In genomic region chr5:96601200-96601599, GRCh38 we compare ENCODE assay signal across 12 cellular contexts.
"Had no signal": no experiment of that assay in that cellular context is flagged by ENCODE, and none has a peak within 500 bp of the region (broad histone marks: within the 10 kb centered on the region; RNA-seq: fewer than 3 reads in every experiment).

No MANE protein-coding gene starts in this region.

- H3K27me3 ChIP-seq: ascending aorta, breast epithelium had no signal

- H3K27ac Mint-ChIP-seq: activated CD8-positive, alpha-beta T cell treated with anti-CD3 and anti-CD28 coated beads, Interleukin-2, amount 10 ng/mL, durations not matched to agents 7 days and 5 days; activated naive CD4-positive, alpha-beta T cell treated with anti-CD3 and anti-CD28 coated beads, Interleukin-2, amount 50 U/mL, for 24 hours; activated T-helper 1 cell treated with anti-CD3 and anti-CD28 coated beads, Interleukin-12 subunit alpha, Interleukin-12 subunit beta, Interleukin-2, Interleukin-4 antibody, amounts not matched to agents 30 ng/mL and 10 ng/mL and 1 ng/mL, durations not matched to agents 14 hours and 24 hours and 36 hours; endodermal cell; nephron progenitor cell; type B pancreatic cell had no signal

- H3K4me3 Mint-ChIP-seq: activated CD8-positive, alpha-beta T cell treated with anti-CD3 and anti-CD28 coated beads, Interleukin-2, amount 10 ng/mL, durations not matched to agents 7 days and 5 days; activated naive CD4-positive, alpha-beta T cell treated with anti-CD3 and anti-CD28 coated beads, Interleukin-2, amount 50 U/mL, for 24 hours; activated T-helper 1 cell treated with anti-CD3 and anti-CD28 coated beads, Interleukin-12 subunit alpha, Interleukin-12 subunit beta, Interleukin-2, Interleukin-4 antibody, amounts not matched to agents 30 ng/mL and 10 ng/mL and 1 ng/mL, durations not matched to agents 14 hours and 24 hours and 36 hours; central memory CD8-positive, alpha-beta T cell; endodermal cell; nephron progenitor cell; type B pancreatic cell had no signal

- DNase-seq: left ventricle myocardium superior had no signal

- H3K4me3 ChIP-seq: breast epithelium, thoracic aorta had no signal

- H3K36me3 ChIP-seq: ascending aorta, breast epithelium, thoracic aorta had no signal

- H3K36me3 Mint-ChIP-seq: activated naive CD4-positive, alpha-beta T cell treated with anti-CD3 and anti-CD28 coated beads, Interleukin-2, amount 50 U/mL, for 24 hours; type B pancreatic cell had no signal

- H3K4me1 ChIP-seq: ascending aorta, breast epithelium had no signal

- H3K9ac ChIP-seq: SK-N-SH had no signal

- H3K9me3 ChIP-seq: ascending aorta, breast epithelium, SK-N-SH, thoracic aorta had no signal

- H3K4me1 Mint-ChIP-seq: central memory CD8-positive, alpha-beta T cell; endodermal cell had no signal

- H3K9me3 Mint-ChIP-seq: activated naive CD4-positive, alpha-beta T cell treated with anti-CD3 and anti-CD28 coated beads, Interleukin-2, amount 50 U/mL, for 24 hours; activated T-helper 1 cell treated with anti-CD3 and anti-CD28 coated beads, Interleukin-12 subunit alpha, Interleukin-12 subunit beta, Interleukin-2, Interleukin-4 antibody, amounts not matched to agents 30 ng/mL and 10 ng/mL and 1 ng/mL, durations not matched to agents 14 hours and 24 hours and 36 hours; central memory CD8-positive, alpha-beta T cell; endodermal cell; type B pancreatic cell had no signal
